In genomic region chr18:2935438-2936192, GRCh38 we compare ENCODE assay signal across 17 cellular contexts.
DNase-seq lines count a peak whose midpoint lies in the region; ATAC-seq and TF ChIP-seq lines count a peak whose summit lies in the region.
"Had no signal": no experiment of that assay in that cellular context is flagged by ENCODE, and none has a peak within 500 bp of the region (broad histone marks: within the 10 kb centered on the region; RNA-seq: fewer than 3 reads in every experiment).

No MANE protein-coding gene starts in this region.

- no peaks in the 10 kb centered on the region for H3K9me3 Mint-ChIP-seq in activated CD4-positive, alpha-beta T cell treated with anti-CD3 and anti-CD28 coated beads, Interleukin-2, amount 10 ng/mL, durations not matched to agents 24 days and 14 days
- H3K9me3 Mint-ChIP-seq in chondrocyte (ENCODE audit: low read depth) (no peaks in the 10 kb centered on the region), nephron progenitor cell (no peaks in the 10 kb centered on the region)
- H3K9me3 Mint-ChIP-seq: neural progenitor cell had no signal

- H2BK15ac ChIP-seq in IMR-90 (ENCODE audit: low read depth, low read length): no peak overlapping the region; the same call in 1 of the 3 replicates

- 0 out of 2 replicates have a peak overlapping the region, but pooled peaks have one; percentile 68 for H2BK20ac ChIP-seq in IMR-90 (ENCODE audit: low read depth, low read length)

- H3K27me3 ChIP-seq in IMR-90 (ENCODE audit: control insufficient read depth, insufficient read depth, low read length): no peaks in the 10 kb centered on the region
- H3K27me3 ChIP-seq: esophagus muscularis mucosa, neural progenitor cell had no signal

- peak overlapping the region; percentile 75; the same call in 1 of the 2 replicates for H2AK5ac ChIP-seq in IMR-90 (ENCODE audit: low read depth, low read length)

- ATAC-seq in IMR-90 (ENCODE audit: low read depth) (peak; percentile 66), HG03378 (IDR thresholded peaks at IDR 0.05; ENCODE audit: unreplicated experiment) (no peak)
- ATAC-seq: left ventricle myocardium superior had no signal

- TF ChIP-seq CTCF in IMR-90 (conservative IDR thresholded peaks at IDR 0.05; ENCODE audit: low read depth, low read length): no peak
- no peak for TF ChIP-seq CTCF in chondrocyte (IDR thresholded peaks at IDR 0.05)
- TF ChIP-seq CTCF in nephron progenitor cell (IDR thresholded peaks at IDR 0.05): no peak

- peaks cover 32% of the 10 kb centered on the region for H3K4me1 Mint-ChIP-seq in activated CD4-positive, alpha-beta T cell treated with anti-CD3 and anti-CD28 coated beads, Interleukin-2, amount 10 ng/mL, durations not matched to agents 24 days and 14 days
- H3K4me1 Mint-ChIP-seq in chondrocyte (ENCODE audit: low read depth): peaks cover 39% of the 10 kb centered on the region
- H3K4me1 Mint-ChIP-seq in nephron progenitor cell: peaks cover 6% of the 10 kb centered on the region
- H3K4me1 Mint-ChIP-seq: neural progenitor cell had no signal

- H2BK120ac ChIP-seq in IMR-90 (ENCODE audit: low read depth, low read length): peak overlapping the region; percentile 76

- 0 out of 2 replicates have a peak, but pooled peaks cover 5% of the 10 kb centered on the region for H3K9me1 ChIP-seq in IMR-90 (ENCODE audit: insufficient read depth, low read length)

- intact Hi-C loops in activated CD4-positive, alpha-beta T cell treated with anti-CD3 and anti-CD28 coated beads, Interleukin-2, amount 10 ng/mL, durations not matched to agents 24 days and 14 days (cut with micrococcal nuclease): no loop called here
- intact Hi-C loops in IMR-90 (cut with micrococcal nuclease): loop anchor here (10.0 kb wide), 1 partner anchor 519 kb away; the partner anchor contains the start of gene TGIF1

- dilution Hi-C loops in IMR-90 (cut with HindIII; ENCODE audit: low sequenced_read_pairs, unreplicated experiment): no loop called here

- H2AK9ac ChIP-seq in IMR-90 (replicated peaks; ENCODE audit: low read depth, low read length, poor library complexity): no peak overlapping the region

- H4K5ac ChIP-seq in IMR-90 (ENCODE audit: low read depth, low read length): no peak overlapping the region

- H3K36me3 ChIP-seq in IMR-90 (ENCODE audit: control insufficient read depth, insufficient read depth, low read length): peaks cover 36% of the 10 kb centered on the region
- H3K36me3 ChIP-seq: neural progenitor cell had no signal

- H3K23ac ChIP-seq in IMR-90 (ENCODE audit: low read depth, low read length): peak overlapping the region; percentile 53; the same call in 1 of the 2 replicates

- peaks cover 6% of the 10 kb centered on the region; the same call in 1 of the 2 replicates for H4K20me1 ChIP-seq in IMR-90 (ENCODE audit: insufficient read depth, low read length)

- DNase-seq in activated CD4-positive, alpha-beta T cell treated with anti-CD3 and anti-CD28 coated beads, Interleukin-2, amount 10 ng/mL, durations not matched to agents 24 days and 14 days: no peak
- no peak for DNase-seq in activated CD4-positive, alpha-beta T cell treated with anti-CD3 and anti-CD28 coated beads for 48 hours
- peak; percentile 57 for DNase-seq in IMR-90
- no peak for DNase-seq in chondrocyte (ENCODE audit: low spot score)
- DNase-seq in nephron progenitor cell: no peak
- no peak for DNase-seq in 8988T
- no peak for DNase-seq in DMS153 (lab: John Stamatoyannopoulos, UW)
- DNase-seq: COR-L47; GF-D8; left ventricle myocardium superior; NCI-H187; NCI-H748 treated with DMSO at 0.1 percent for 48 hours; RPMI8226; stimulated activated naive CD4-positive, alpha-beta T cell had no signal

- no peak overlapping the region for H3K4me3 Mint-ChIP-seq in activated CD4-positive, alpha-beta T cell treated with anti-CD3 and anti-CD28 coated beads, Interleukin-2, amount 10 ng/mL, durations not matched to agents 24 days and 14 days
- H3K4me3 Mint-ChIP-seq in chondrocyte (ENCODE audit: unreplicated experiment): no peak overlapping the region
- no peak overlapping the region for H3K4me3 Mint-ChIP-seq in nephron progenitor cell
- H3K4me3 Mint-ChIP-seq: neural progenitor cell had no signal

- POLR2A ChIA-PET in IMR-90 (lab: Charles Lee; ENCODE audit: unreplicated experiment): no interaction called here

- H3K14ac ChIP-seq in IMR-90 (replicated peaks; ENCODE audit: low read depth, low read length): no peak overlapping the region; the same call in 1 of the 2 replicates

- peak overlapping the region; percentile 74; the same call in 1 of the 2 replicates for H4K91ac ChIP-seq in IMR-90 (ENCODE audit: insufficient read depth, low read depth, low read length)

- H3K36me3 Mint-ChIP-seq in activated CD4-positive, alpha-beta T cell treated with anti-CD3 and anti-CD28 coated beads, Interleukin-2, amount 10 ng/mL, durations not matched to agents 24 days and 14 days (ENCODE audit: low read depth): peaks cover 61% of the 10 kb centered on the region
- peaks cover 7% of the 10 kb centered on the region for H3K36me3 Mint-ChIP-seq in chondrocyte (ENCODE audit: low read depth)
- H3K36me3 Mint-ChIP-seq in nephron progenitor cell (ENCODE audit: low read depth): peaks cover 40% of the 10 kb centered on the region

- H3K18ac ChIP-seq in IMR-90 (ENCODE audit: low read depth, low read length): peak overlapping the region; percentile 16; the same call in 1 of the 2 replicates

- TF ChIP-seq POLR2A in IMR-90 (IDR thresholded peaks at IDR 0.05; ENCODE audit: low read depth, low read length): no peak

- CTCF ChIA-PET in IMR-90 (lab: Yijun Ruan, JAX): no interaction called here

- peaks cover 5 to 26% of the 10 kb centered on the region in 2 experiments; a peak in 3 of 4 replicates for H3K79me1 ChIP-seq in IMR-90 (ENCODE audit: low read depth in 1 of 2, low read length in 2 of 2)

- no peaks in the 10 kb centered on the region for H3K9me3 ChIP-seq in IMR-90 (ENCODE audit: control insufficient read depth, insufficient read depth, low read length)
- H3K9me3 ChIP-seq: esophagus muscularis mucosa had no signal

- no peak overlapping the region for H3K4me3 ChIP-seq in IMR-90 (ENCODE audit: insufficient read depth, low read depth, low read length)
- H3K4me3 ChIP-seq: esophagus muscularis mucosa, neural progenitor cell had no signal

- H2AFZ ChIP-seq in IMR-90 (replicated peaks; ENCODE audit: low read length, poor library complexity): no peak overlapping the region
- H2AFZ ChIP-seq: neural progenitor cell had no signal

- 0 out of 2 replicates have a peak overlapping the region, but pooled peaks have one; percentile 59 for H3K56ac ChIP-seq in IMR-90 (ENCODE audit: extremely low read depth, insufficient read depth, low read length)

- peak overlapping the region; percentile 83 for H2BK5ac ChIP-seq in IMR-90 (ENCODE audit: low read depth, low read length, poor library complexity, severe bottlenecking)

- peak overlapping the region; percentile 60; the same call in 1 of the 2 replicates for H3K9ac ChIP-seq in IMR-90 (ENCODE audit: low read depth, low read length)
- H3K9ac ChIP-seq: neural progenitor cell had no signal

- peaks cover 14% of the 10 kb centered on the region for H3K4me1 ChIP-seq in IMR-90 (ENCODE audit: control insufficient read depth, insufficient read depth, low read length)
- H3K4me1 ChIP-seq: neural progenitor cell had no signal

- H4K8ac ChIP-seq in IMR-90 (ENCODE audit: low read depth in 2 of 2, low read length in 2 of 2): peak overlapping the region in 1 of 2 experiments; percentile 57; a peak in 2 of 4 replicates

- peak overlapping the region; percentile 65 for H3K4ac ChIP-seq in IMR-90 (ENCODE audit: low read depth, low read length)

- H3K27me3 Mint-ChIP-seq in activated CD4-positive, alpha-beta T cell treated with anti-CD3 and anti-CD28 coated beads, Interleukin-2, amount 10 ng/mL, durations not matched to agents 24 days and 14 days: no peaks in the 10 kb centered on the region
- H3K27me3 Mint-ChIP-seq in chondrocyte (ENCODE audit: low read depth): no peaks in the 10 kb centered on the region
- no peaks in the 10 kb centered on the region for H3K27me3 Mint-ChIP-seq in nephron progenitor cell (ENCODE audit: low read depth, poor library complexity)

- no CpG with 5 or more reads among the region's 3 CpGs for WGBS in IMR-90 (ENCODE audit: extremely low coverage in 2 of 2, insufficient read length in 1 of 2), 2 experiments

- no TSS peak for BruUV-seq in IMR-90 (replicated peaks; lab: Mats Ljungman, UMichigan)

- H3K27ac ChIP-seq in IMR-90 (ENCODE audit: insufficient read depth, low read length): peak overlapping the region; percentile 71
- H3K27ac ChIP-seq: neural progenitor cell had no signal

- TF ChIP-seq RAD21 in IMR-90 (IDR thresholded peaks at IDR 0.05; ENCODE audit: low read length): no peak

- peak overlapping the region; percentile 80 for H3K27ac Mint-ChIP-seq in activated CD4-positive, alpha-beta T cell treated with anti-CD3 and anti-CD28 coated beads, Interleukin-2, amount 10 ng/mL, durations not matched to agents 24 days and 14 days
- peak overlapping the region; percentile 86 for H3K27ac Mint-ChIP-seq in chondrocyte (ENCODE audit: unreplicated experiment)
- peak overlapping the region; percentile 31 for H3K27ac Mint-ChIP-seq in nephron progenitor cell
- H3K27ac Mint-ChIP-seq: neural progenitor cell had no signal

- H3K4me2 ChIP-seq in IMR-90 (ENCODE audit: low read depth, low read length): peak overlapping the region; percentile 13; the same call in 1 of the 2 replicates
- H3K4me2 ChIP-seq: neural progenitor cell had no signal

- in situ Hi-C loops in IMR-90 (cut with MboI; ENCODE audit: low sequenced_read_pairs): loop anchor here (5.0 to 10.0 kb wide), 2 partner anchors 199 to 312 kb away; partner anchors contain the start of gene MYL12A

TF ChIP-seq in IMR-90, 13 proteins besides CTCF, POLR2A, EP300 and RAD21:
- TF ChIP-seq CHD1 (IDR thresholded peaks at IDR 0.05; ENCODE audit: low read depth, low read length) (no peak), RFX5 (IDR thresholded peaks at IDR 0.05; ENCODE audit: low read depth, low read length) (no peak), USF2 (IDR thresholded peaks at IDR 0.05; ENCODE audit: low read depth, low read length) (no peak), MAFK (IDR thresholded peaks at IDR 0.05; ENCODE audit: low read depth, low read length) (no peak), NFE2L2 (IDR thresholded peaks at IDR 0.05; ENCODE audit: low read depth, low read length) (no peak), CEBPB (IDR thresholded peaks at IDR 0.05; ENCODE audit: low read depth, low read length) (peak; percentile 48; the same call in 1 of the 2 replicates), MAZ (IDR thresholded peaks at IDR 0.05; ENCODE audit: borderline replicate concordance, low read depth, low read length) (no peak), BHLHE40 (IDR thresholded peaks at IDR 0.05; ENCODE audit: low read depth, low read length) (no peak)

Comparison
In these comparisons a context has a peak if more than half of its experiments do, and no peak if none do; other contexts are left out.
1. H3K27ac Mint-ChIP-seq: peak in every context shown above with its lines; median percentile 86 in chondrocyte; 80 in activated CD4-positive, alpha-beta T cell treated with anti-CD3 and anti-CD28 coated beads, Interleukin-2, amount 10 ng/mL, durations not matched to agents 24 days and 14 days; 31 in nephron progenitor cell.